ENCODE assay signal across 23 cellular contexts in the genomic region with DNA sequence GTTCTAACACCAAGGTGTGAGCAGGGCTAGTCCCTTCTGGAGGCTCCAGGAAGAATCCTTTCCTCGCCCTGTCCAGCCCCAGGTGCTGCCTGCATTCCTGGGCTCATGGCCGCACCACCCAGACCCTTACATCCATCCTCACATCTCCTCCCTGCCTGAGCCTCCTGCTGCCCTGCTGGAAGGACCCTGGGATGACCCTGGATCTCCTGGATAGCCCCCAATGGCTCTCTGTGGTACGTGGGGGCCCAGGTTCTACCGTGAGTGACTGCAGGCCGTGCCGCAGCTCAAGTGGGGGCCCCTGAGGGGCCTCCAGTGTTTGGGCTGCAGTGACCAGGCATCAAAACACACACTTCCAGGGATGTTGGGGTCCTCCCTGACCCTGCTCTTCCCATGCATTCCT. TPM values are rescaled to one million over a fixed set of nuclear protein-coding genes. Genes with fewer than 3 reads are reported as not detected.
A peak's percentile ranks its signal among the peaks of the same experiment; 100 is the strongest.
DNase-seq lines count a peak whose midpoint lies in the region; ATAC-seq and TF ChIP-seq lines count a peak whose summit lies in the region.
"Had no signal": no experiment of that assay in that cellular context is flagged by ENCODE, and none has a peak within 500 bp of the region (broad histone marks: within the 10 kb centered on the region; RNA-seq: fewer than 3 reads in every experiment).

No MANE protein-coding gene starts in this region.

- peaks cover 3 to 51% (median 27%) of the 10 kb centered on the region in 12 donors for H3K4me1 ChIP-seq in heart left ventricle
- peaks cover 2% of the 10 kb centered on the region for H3K4me1 ChIP-seq in right cardiac atrium (ENCODE audit: control insufficient read depth, insufficient read depth, low read length)
- H3K4me1 ChIP-seq in upper lobe of right lung, result peaks cover 7% of the 10 kb centered on the region
- H3K4me1 ChIP-seq: BLaER1 had no signal

- TF ChIP-seq CTCF in heart left ventricle (IDR thresholded peaks at IDR 0.05) (no peak), upper lobe of right lung (IDR thresholded peaks at IDR 0.05) (no peak)

- no peaks in the 10 kb centered on the region for H3K27me3 ChIP-seq in heart left ventricle
- no peaks in the 10 kb centered on the region for H3K27me3 ChIP-seq in right cardiac atrium (ENCODE audit: control insufficient read depth, insufficient read depth)
- H3K27me3 ChIP-seq in upper lobe of right lung, result no peaks in the 10 kb centered on the region
- H3K27me3 ChIP-seq: SJCRH30 had no signal

- H3K36me3 ChIP-seq in heart left ventricle, result no peaks in the 10 kb centered on the region
- H3K36me3 ChIP-seq in upper lobe of right lung, result no peaks in the 10 kb centered on the region
- H3K36me3 ChIP-seq: BLaER1, SJCRH30 had no signal

- H3K4me3 ChIP-seq in heart left ventricle (no peak overlapping the region), right cardiac atrium (ENCODE audit: low read length) (no peak overlapping the region), upper lobe of right lung (no peak overlapping the region)
- H3K4me3 ChIP-seq: BLaER1, SJCRH30 had no signal

- DNase-seq in heart left ventricle (peak in 1 of 5 donors; percentile 36), left cardiac atrium (no peak), right cardiac atrium (peak in 1 of 3 donors; percentile 26), sciatic nerve (ENCODE audit: low spot score) (peak; percentile 26), upper lobe of right lung (no peak), NCI-H2107 (lab: John Stamatoyannopoulos, UW) (no peak)
- DNase-seq: CD4-positive, CD25-positive, alpha-beta regulatory T cell; HCEC 1CT; MM.1S; NCI-H1417; NCI-H1694 treated with DMSO at 0.1 percent for 48 hours; NCI-H2081; NCI-H2171; NCI-H226; NCI-H510A; NCI-H69; SJCRH30 had no signal

- ATAC-seq in heart left ventricle (no peak), left cardiac atrium (no peak), right cardiac atrium (no peak), sciatic nerve (no peak), upper lobe of right lung (no peak), GM19035 (IDR thresholded peaks at IDR 0.05; ENCODE audit: unreplicated experiment) (no peak), HG02938 (IDR thresholded peaks at IDR 0.05; ENCODE audit: unreplicated experiment) (no peak)
- ATAC-seq: Panc1, SK-N-SH treated with all-trans-retinoic acid at 6 μM for 48 hours had no signal

- H3K9me3 ChIP-seq in heart left ventricle, result no peaks in the 10 kb centered on the region
- H3K9me3 ChIP-seq in right cardiac atrium (ENCODE audit: control insufficient read depth, low read length), result no peaks in the 10 kb centered on the region
- H3K9me3 ChIP-seq in upper lobe of right lung, result no peaks in the 10 kb centered on the region
- H3K9me3 ChIP-seq: BLaER1, SJCRH30 had no signal

- TF ChIP-seq POLR2A in heart left ventricle (IDR thresholded peaks at IDR 0.05), result no peak

- intact Hi-C loops in heart left ventricle (cut with DNase I) (no loop called here), left cardiac atrium (cut with DNase I) (no loop called here), right cardiac atrium (cut with DNase I) (no loop called here), sciatic nerve (cut with DNase I) (no loop called here), upper lobe of right lung (cut with DNase I) (no loop called here)

- WGBS in heart left ventricle, 4 donors, result 77 to 85% (median 82%) methylated on average over 4 to 6 of the region's 6 CpGs
- 79% methylated on average over 6 of the region's 6 CpGs for WGBS in right cardiac atrium

- H3K27ac ChIP-seq in heart left ventricle, result peak overlapping the region in 10 of 12 donors; percentile 76 to 94 (median 82)
- peak overlapping the region; percentile 59 for H3K27ac ChIP-seq in right cardiac atrium (ENCODE audit: low read length)
- peak overlapping the region; percentile 81 for H3K27ac ChIP-seq in upper lobe of right lung
- H3K27ac ChIP-seq: BLaER1, KMS-11, SJCRH30 had no signal

RNA-seq across cellular contexts. Expression of a gene that starts 8.3 kb away (rescaled TPM):
- 10 to 100 TPM; 26.0 to 61.0 (median 43.6) TPM for total RNA-seq in heart left ventricle
- polyA plus RNA-seq in heart left ventricle, result 10 to 100 TPM; 37.7 to 40.0 TPM
- 10 to 100 TPM; 39.1 to 41.6 TPM for total RNA-seq in left cardiac atrium
- 10 to 100 TPM; 18.0 to 47.5 (median 27.4) TPM for total RNA-seq in right cardiac atrium
- 33.2 TPM for polyA plus RNA-seq in right cardiac atrium
- 64.1 TPM for total RNA-seq in sciatic nerve
- total RNA-seq in upper lobe of right lung, result 69.7 TPM
